In genomic region chr16:84327926-84328505, GRCh38 we compare ENCODE assay signal across 33 cellular contexts. TPM values are rescaled to one million over a fixed set of nuclear protein-coding genes. Genes with fewer than 3 reads are reported as not detected.
"Had no signal": no experiment of that assay in that cellular context is flagged by ENCODE, and none has a peak within 500 bp of the region (broad histone marks: within the 10 kb centered on the region; RNA-seq: fewer than 3 reads in every experiment).

No MANE protein-coding gene starts in this region.

- H3K9me3 ChIP-seq: adrenal gland, body of pancreas, breast epithelium, SJCRH30 had no signal

- H3K27me3 ChIP-seq: adrenal gland, body of pancreas, breast epithelium, SJCRH30 had no signal

- DNase-seq: activated CD4-positive, alpha-beta T cell treated with anti-CD3 and anti-CD28 coated beads, Interleukin-2, amount 10 ng/mL, durations not matched to agents 24 days and 14 days; activated CD4-positive, alpha-beta T cell treated with anti-CD3 and anti-CD28 coated beads, Interleukin-2, amount 50 U/mL, for 4 hours; activated CD8-positive, alpha-beta T cell treated with anti-CD3 and anti-CD28 coated beads for 36 hours; activated effector memory CD4-positive, alpha-beta T cell treated with anti-CD3 and anti-CD28 coated beads, Interleukin-2, amount 50 U/mL, for 16 hours; activated naive CD4-positive, alpha-beta T cell; activated T-cell treated with anti-CD3 and anti-CD28 coated beads, Interleukin-2, amount 50 U/mL, for 1 hour; activated T-cell treated with anti-CD3 and anti-CD28 coated beads, Interleukin-2, amount 50 U/mL, for 72 hours; adrenal gland; body of pancreas; NCI-H1092 treated with DMSO at 0.1 percent for 48 hours; NCI-H1417; NCI-H146; NCI-H187; NCI-H2029 treated with DMSO at 0.1 percent for 48 hours; NCI-H2107; NCI-H2171; NCI-H510A; NCI-H526; NCI-H774; SHP77; SJCRH30; T1000; WERI-Rb-1 had no signal

- H3K27ac Mint-ChIP-seq: activated CD4-positive, alpha-beta T cell treated with anti-CD3 and anti-CD28 coated beads, Interleukin-2, amount 10 ng/mL, durations not matched to agents 24 days and 14 days; activated CD8-positive, alpha-beta T cell treated with anti-CD3 and anti-CD28 coated beads for 36 hours; activated naive CD4-positive, alpha-beta T cell treated with anti-CD3 and anti-CD28 coated beads, Interleukin-2, amount 50 U/mL, for 72 hours; activated T-cell treated with anti-CD3 and anti-CD28 coated beads, Interleukin-2, amount 50 U/mL, for 72 hours; activated T-helper 17 cell treated with anti-CD3 and anti-CD28 coated beads, Interleukin-2, amount 50 U/mL, for 72 hours had no signal

- H3K4me3 ChIP-seq: adrenal gland, body of pancreas, breast epithelium, SJCRH30, SK-N-MC had no signal

- H3K4me1 Mint-ChIP-seq: activated CD4-positive, alpha-beta T cell treated with anti-CD3 and anti-CD28 coated beads, Interleukin-2, amount 10 ng/mL, durations not matched to agents 24 days and 14 days; activated T-helper 17 cell treated with anti-CD3 and anti-CD28 coated beads, Interleukin-2, amount 50 U/mL, for 72 hours had no signal

- H3K36me3 ChIP-seq: adrenal gland, breast epithelium, SJCRH30, WERI-Rb-1 had no signal

- H3K27ac ChIP-seq: adrenal gland, body of pancreas, breast epithelium, SJCRH30, SK-N-MC, WERI-Rb-1 had no signal

- H3K27me3 Mint-ChIP-seq: activated CD8-positive, alpha-beta T cell treated with anti-CD3 and anti-CD28 coated beads for 36 hours; activated T-helper 17 cell treated with anti-CD3 and anti-CD28 coated beads, Interleukin-2, amount 50 U/mL, for 72 hours had no signal

- H3K36me3 Mint-ChIP-seq: activated naive CD4-positive, alpha-beta T cell treated with anti-CD3 and anti-CD28 coated beads, Interleukin-2, amount 50 U/mL, for 72 hours had no signal

- H3K4me3 Mint-ChIP-seq: activated CD4-positive, alpha-beta T cell treated with anti-CD3 and anti-CD28 coated beads, Interleukin-2, amount 10 ng/mL, durations not matched to agents 24 days and 14 days; activated CD8-positive, alpha-beta T cell treated with anti-CD3 and anti-CD28 coated beads for 36 hours; activated T-cell treated with anti-CD3 and anti-CD28 coated beads, Interleukin-2, amount 50 U/mL, for 72 hours; activated T-helper 17 cell treated with anti-CD3 and anti-CD28 coated beads, Interleukin-2, amount 50 U/mL, for 72 hours had no signal

- H3K9me3 Mint-ChIP-seq: activated CD4-positive, alpha-beta T cell treated with anti-CD3 and anti-CD28 coated beads, Interleukin-2, amount 10 ng/mL, durations not matched to agents 24 days and 14 days; activated CD8-positive, alpha-beta T cell treated with anti-CD3 and anti-CD28 coated beads for 36 hours; activated naive CD4-positive, alpha-beta T cell treated with anti-CD3 and anti-CD28 coated beads, Interleukin-2, amount 50 U/mL, for 72 hours; activated T-cell treated with anti-CD3 and anti-CD28 coated beads, Interleukin-2, amount 50 U/mL, for 72 hours; activated T-helper 17 cell treated with anti-CD3 and anti-CD28 coated beads, Interleukin-2, amount 50 U/mL, for 72 hours had no signal

- H3K4me1 ChIP-seq: adrenal gland, body of pancreas, breast epithelium, SJCRH30 had no signal

- ATAC-seq: activated CD8-positive, alpha-beta T cell treated with anti-CD3 and anti-CD28 coated beads for 36 hours; activated naive CD4-positive, alpha-beta T cell treated with anti-CD3 and anti-CD28 coated beads, Interleukin-2, amount 50 U/mL, for 72 hours; activated T-cell treated with anti-CD3 and anti-CD28 coated beads, Interleukin-2, amount 50 U/mL, for 72 hours; activated T-helper 17 cell treated with anti-CD3 and anti-CD28 coated beads, Interleukin-2, amount 50 U/mL, for 72 hours; body of pancreas; Panc1 had no signal

RNA-seq across cellular contexts. Expression of gene WFDC1, which starts 33.3 kb away (rescaled TPM):
- total RNA-seq: activated CD4-positive, alpha-beta T cell treated with anti-CD3 and anti-CD28 coated beads, Interleukin-2, amount 10 ng/mL, durations not matched to agents 24 days and 14 days; activated CD8-positive, alpha-beta memory T cell treated with anti-CD3 and anti-CD28 coated beads for 36 hours; activated CD8-positive, alpha-beta T cell treated with anti-CD3 and anti-CD28 coated beads for 36 hours; activated naive CD4-positive, alpha-beta T cell treated with anti-CD3 and anti-CD28 coated beads, Interleukin-2, amount 50 U/mL, for 72 hours; activated T-cell treated with anti-CD3 and anti-CD28 coated beads, Interleukin-2, amount 50 U/mL, for 72 hours; RPMI7951; T-helper 1 cell treated with Interleukin-12 subunit alpha and Interleukin-12 subunit beta and Interleukin-4 antibody, amounts not matched to agents 30 ng/mL and 1 ng/mL, for 36 hours; T-helper 2 cell treated with Interferon-gamma antibody and Interleukin-4, amounts not matched to agents 100 ng/mL and 5 ng/mL, for 36 hours had no signal

RNA-seq across cellular contexts. Expression of gene ATP2C2, which starts 40.3 kb away (rescaled TPM):
- total RNA-seq: activated CD4-positive, alpha-beta T cell treated with anti-CD3 and anti-CD28 coated beads, Interleukin-2, amount 10 ng/mL, durations not matched to agents 24 days and 14 days; activated CD8-positive, alpha-beta memory T cell treated with anti-CD3 and anti-CD28 coated beads for 36 hours; activated CD8-positive, alpha-beta T cell treated with anti-CD3 and anti-CD28 coated beads for 36 hours; activated naive CD4-positive, alpha-beta T cell treated with anti-CD3 and anti-CD28 coated beads, Interleukin-2, amount 50 U/mL, for 72 hours; activated T-helper 17 cell treated with anti-CD3 and anti-CD28 coated beads, Interleukin-2, amount 50 U/mL, for 72 hours; cardiac septum; RPMI7951; T-helper 1 cell treated with Interleukin-12 subunit alpha and Interleukin-12 subunit beta and Interleukin-4 antibody, amounts not matched to agents 30 ng/mL and 1 ng/mL, for 36 hours; T-helper 2 cell treated with Interferon-gamma antibody and Interleukin-4, amounts not matched to agents 100 ng/mL and 5 ng/mL, for 36 hours had no signal
